8 cellular contexts compared by ENCODE assay signal in the genomic region with DNA sequence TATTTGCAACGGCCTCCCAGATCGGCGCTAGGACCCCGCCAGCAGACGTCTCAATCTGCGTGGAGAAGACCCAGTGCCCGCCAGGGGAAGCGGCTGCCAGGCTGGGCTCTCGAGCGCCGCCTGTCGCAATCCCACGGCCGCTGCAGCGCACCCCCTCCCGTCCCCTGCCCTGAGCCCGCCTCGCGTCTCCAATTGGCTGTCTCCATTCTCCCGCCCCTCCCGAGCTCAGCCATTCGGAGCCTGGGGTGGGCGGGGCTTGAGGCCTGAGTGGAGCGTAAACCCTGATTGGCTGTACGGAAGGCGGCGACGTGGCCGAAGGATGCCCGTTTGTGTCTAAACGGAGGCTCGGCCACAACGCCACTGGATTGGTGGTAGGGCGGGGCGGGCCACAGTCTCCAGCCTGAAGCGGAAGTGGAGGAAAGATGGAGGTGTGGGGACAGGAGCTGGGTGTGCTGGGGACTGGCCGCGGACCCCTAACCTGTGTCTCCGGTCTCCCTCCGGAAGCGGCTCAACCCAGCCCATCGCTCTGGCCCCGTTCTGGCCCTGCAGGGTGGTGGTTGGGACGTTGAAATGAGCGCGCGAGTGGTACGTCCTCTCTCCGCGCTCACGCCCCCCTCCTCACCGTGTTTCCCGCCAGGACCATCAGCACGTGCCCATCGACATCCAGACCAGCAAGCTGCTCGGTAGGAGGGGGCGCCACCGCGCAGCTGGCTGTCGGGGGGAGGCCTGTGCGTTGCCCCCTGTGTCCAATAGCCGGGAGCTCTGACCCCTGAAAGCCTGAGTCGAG. TPM values are rescaled to one million over a fixed set of nuclear protein-coding genes. Genes with fewer than 3 reads are reported as not detected.
DNase-seq lines count a peak whose midpoint lies in the region; ATAC-seq and TF ChIP-seq lines count a peak whose summit lies in the region.

A gene with protein sequence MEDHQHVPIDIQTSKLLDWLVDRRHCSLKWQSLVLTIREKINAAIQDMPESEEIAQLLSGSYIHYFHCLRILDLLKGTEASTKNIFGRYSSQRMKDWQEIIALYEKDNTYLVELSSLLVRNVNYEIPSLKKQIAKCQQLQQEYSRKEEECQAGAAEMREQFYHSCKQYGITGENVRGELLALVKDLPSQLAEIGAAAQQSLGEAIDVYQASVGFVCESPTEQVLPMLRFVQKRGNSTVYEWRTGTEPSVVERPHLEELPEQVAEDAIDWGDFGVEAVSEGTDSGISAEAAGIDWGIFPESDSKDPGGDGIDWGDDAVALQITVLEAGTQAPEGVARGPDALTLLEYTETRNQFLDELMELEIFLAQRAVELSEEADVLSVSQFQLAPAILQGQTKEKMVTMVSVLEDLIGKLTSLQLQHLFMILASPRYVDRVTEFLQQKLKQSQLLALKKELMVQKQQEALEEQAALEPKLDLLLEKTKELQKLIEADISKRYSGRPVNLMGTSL (plus strand): TSS at position 389 of the 787 bp plus-strand sequence. CDS start 34 bp downstream, at position 423.

- intact Hi-C loops in activated CD4-positive, alpha-beta T cell treated with anti-CD3 and anti-CD28 coated beads for 36 hours (cut with DNase I, micrococcal nuclease) = loop anchor here (1.0 to 2.0 kb wide), 11 partner anchors 22 to 322 kb away; a partner anchor contains a TSS

- peaks cover 18% of the 10 kb centered on the region for H3K36me3 Mint-ChIP-seq in activated CD4-positive, alpha-beta T cell treated with anti-CD3 and anti-CD28 coated beads for 36 hours (ENCODE audit: low read depth)

- H3K9me3 Mint-ChIP-seq in activated CD4-positive, alpha-beta T cell treated with anti-CD3 and anti-CD28 coated beads for 36 hours (ENCODE audit: low read depth) = no peaks in the 10 kb centered on the region

- H3K27ac Mint-ChIP-seq in activated CD4-positive, alpha-beta T cell treated with anti-CD3 and anti-CD28 coated beads for 36 hours = peak within 1 kb of the TSS; percentile 94

- DNase-seq in Ammon's horn (ENCODE audit: low spot score) = peak; percentile 100
- peak; percentile 100 for DNase-seq in NCI-H510A treated with DMSO at 0.1 percent for 48 hours (lab: John Stamatoyannopoulos, UW)
- peak; percentile 100 for DNase-seq in activated CD4-positive, alpha-beta T cell treated with anti-CD3 and anti-CD28 coated beads for 36 hours
- peak; percentile 98 for DNase-seq in kidney glomerular epithelial cell (lab: John Stamatoyannopoulos, UW)
- peak; percentile 96 to 100 (median 98) for DNase-seq in stimulated activated CD4-positive, alpha-beta T cell treated with anti-CD3 and anti-CD28 coated beads, Interleukin-1b, Interleukin-23, amount 100 ng/mL, for 24 hours (ENCODE audit: low read depth in 4 of 4, low spot score in 1 of 4)

- H3K27ac ChIP-seq in cingulate gyrus (ENCODE audit: low read depth, low read length) = peak within 1 kb of the TSS; percentile 83

- TF ChIP-seq POLR2A in GM19099 (IDR thresholded peaks at IDR 0.05; ENCODE audit: extremely low read depth, insufficient read length, low read depth) = peak; percentile 93

- POLR2A ChIA-PET in activated CD4-positive, alpha-beta T cell treated with anti-CD3 and anti-CD28 coated beads for 36 hours (lab: Charles Lee) = interaction anchor here (1.5 to 3.3 kb wide), 3 partner anchors 24 to 75 kb away, joined by 7 to 22 read pairs (median 15); a partner anchor contains a TSS

- peak; percentile 96 for ATAC-seq in HG03439 (IDR thresholded peaks at IDR 0.05; ENCODE audit: unreplicated experiment)
- peak; percentile 100 for ATAC-seq in activated CD4-positive, alpha-beta T cell treated with anti-CD3 and anti-CD28 coated beads for 36 hours

- H3K4me3 Mint-ChIP-seq in activated CD4-positive, alpha-beta T cell treated with anti-CD3 and anti-CD28 coated beads for 36 hours = peak within 1 kb of the TSS; percentile 97

- peaks cover 21% of the 10 kb centered on the region for H3K4me1 Mint-ChIP-seq in activated CD4-positive, alpha-beta T cell treated with anti-CD3 and anti-CD28 coated beads for 36 hours

- CTCF ChIA-PET in activated CD4-positive, alpha-beta T cell treated with anti-CD3 and anti-CD28 coated beads for 36 hours (lab: Charles Lee) = interaction anchor here (0.6 to 8.2 kb wide), 40 partner anchors 9 to 1737 kb away, joined by 3 to 222 read pairs (median 4); a partner anchor contains a TSS

- no peaks in the 10 kb centered on the region for H3K27me3 Mint-ChIP-seq in activated CD4-positive, alpha-beta T cell treated with anti-CD3 and anti-CD28 coated beads for 36 hours

RNA-seq across cellular contexts. Expression of the gene that starts here (rescaled TPM):
- total RNA-seq in activated CD4-positive, alpha-beta T cell treated with anti-CD3 and anti-CD28 coated beads for 36 hours = 100 to 1,000 TPM; 147 to 156 TPM

Comparison
In these comparisons a context has a peak if more than half of its experiments do, and no peak if none do; other contexts are left out.
1. Peak in every context shown above with its lines: DNase-seq, ATAC-seq and H3K27ac ChIP-seq.